ENCODE assay signal across 13 cellular contexts in the genomic region with DNA sequence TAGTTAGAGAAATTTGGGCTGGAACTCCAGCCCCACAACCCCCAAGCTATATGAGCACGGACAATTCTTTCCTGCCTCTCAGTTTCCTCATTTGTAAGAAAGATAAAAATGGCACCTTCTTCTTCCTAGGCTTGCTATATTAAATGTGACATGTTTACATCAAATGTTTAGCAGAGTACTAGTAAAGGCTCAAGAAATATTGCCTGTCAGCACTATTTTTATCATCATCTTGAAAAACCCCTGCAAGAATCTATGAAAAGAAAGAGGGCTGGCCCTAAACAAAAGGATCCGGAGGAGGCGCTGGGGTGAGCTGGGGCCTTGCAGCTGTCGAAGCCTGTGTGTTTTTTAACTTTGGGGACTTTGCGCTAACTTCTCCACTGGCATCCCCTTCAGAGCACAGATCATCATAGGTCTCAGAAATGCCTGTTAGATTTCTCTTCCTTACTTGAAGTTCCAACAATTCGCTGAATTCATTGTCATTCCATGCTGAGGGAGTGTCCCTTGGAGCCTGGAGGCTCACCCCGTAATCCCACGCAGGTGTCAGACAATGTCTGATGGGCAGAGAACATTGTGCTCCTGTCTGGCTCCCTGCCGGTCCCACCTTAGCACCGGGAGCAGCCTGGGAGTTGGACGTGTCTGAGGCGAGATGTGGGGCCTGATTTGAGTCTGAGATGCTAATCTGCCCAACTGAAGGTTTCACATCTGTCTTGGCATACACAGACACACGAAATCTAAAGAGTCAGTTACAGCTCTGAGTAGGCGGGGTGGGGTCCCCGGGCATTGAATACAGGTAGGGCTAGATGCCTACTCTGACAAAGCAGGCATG.
"Had no signal": no experiment of that assay in that cellular context is flagged by ENCODE, and none has a peak within 500 bp of the region (broad histone marks: within the 10 kb centered on the region; RNA-seq: fewer than 3 reads in every experiment).

No MANE protein-coding gene starts in this region.

- H3K36me3 ChIP-seq: upper lobe of right lung had no signal

- H3K4me3 Mint-ChIP-seq: activated CD4-positive, alpha-beta memory T cell treated with anti-CD3 and anti-CD28 coated beads for 36 hours; activated naive CD8-positive, alpha-beta T cell treated with anti-CD3 and anti-CD28 coated beads, Interleukin-2, amount 10 ng/mL, durations not matched to agents 7 days and 5 days; stimulated activated naive B cell treated with anti-CD40 and anti-IgM and Interleukin-4, amounts not matched to agents 10 μg/mL and 1 μg/mL and 100 μg/mL, for 72 hours; T-cell had no signal

- H3K9me3 Mint-ChIP-seq: activated CD4-positive, alpha-beta memory T cell treated with anti-CD3 and anti-CD28 coated beads for 36 hours; activated naive CD8-positive, alpha-beta T cell treated with anti-CD3 and anti-CD28 coated beads, Interleukin-2, amount 10 ng/mL, durations not matched to agents 7 days and 5 days had no signal

- H3K4me3 ChIP-seq: upper lobe of right lung had no signal

- H3K4me1 Mint-ChIP-seq: activated naive CD8-positive, alpha-beta T cell treated with anti-CD3 and anti-CD28 coated beads, Interleukin-2, amount 10 ng/mL, durations not matched to agents 7 days and 5 days; stimulated activated naive B cell treated with anti-CD40 and anti-IgM and Interleukin-4, amounts not matched to agents 10 μg/mL and 1 μg/mL and 100 μg/mL, for 72 hours; T-cell had no signal

- H3K27me3 Mint-ChIP-seq: activated CD4-positive, alpha-beta memory T cell treated with anti-CD3 and anti-CD28 coated beads for 36 hours; activated naive CD8-positive, alpha-beta T cell treated with anti-CD3 and anti-CD28 coated beads, Interleukin-2, amount 10 ng/mL, durations not matched to agents 7 days and 5 days had no signal

- H3K27me3 ChIP-seq: upper lobe of right lung had no signal

- H3K27ac ChIP-seq: upper lobe of right lung, VCaP had no signal

- DNase-seq: activated CD4-positive, alpha-beta memory T cell treated with anti-CD3 and anti-CD28 coated beads for 36 hours; activated naive CD8-positive, alpha-beta T cell treated with anti-CD3 and anti-CD28 coated beads, Interleukin-2, amount 10 ng/mL, durations not matched to agents 7 days and 5 days; activated T-cell treated with anti-CD3 and anti-CD28 coated beads, Interleukin-2, amount 50 U/mL, for 48 hours; aorta; left ventricle myocardium superior; right cardiac atrium; stimulated activated CD4-positive, alpha-beta T cell treated with anti-CD3 and anti-CD28 coated beads, Interleukin-2, amount 100 ng/mL, for 24 hours; stimulated activated naive B cell treated with anti-CD40 and anti-IgM and Interleukin-4, amounts not matched to agents 10 μg/mL and 1 μg/mL and 100 μg/mL, for 72 hours; substantia nigra; T-cell; T1000; upper lobe of right lung had no signal

- H3K9me3 ChIP-seq: upper lobe of right lung had no signal

- H3K36me3 Mint-ChIP-seq: activated CD4-positive, alpha-beta memory T cell treated with anti-CD3 and anti-CD28 coated beads for 36 hours; activated naive CD8-positive, alpha-beta T cell treated with anti-CD3 and anti-CD28 coated beads, Interleukin-2, amount 10 ng/mL, durations not matched to agents 7 days and 5 days; stimulated activated naive B cell treated with anti-CD40 and anti-IgM and Interleukin-4, amounts not matched to agents 10 μg/mL and 1 μg/mL and 100 μg/mL, for 72 hours; T-cell had no signal

- ATAC-seq: left ventricle myocardium superior; right cardiac atrium; stimulated activated naive B cell treated with anti-CD40 and anti-IgM and Interleukin-4, amounts not matched to agents 10 μg/mL and 1 μg/mL and 100 μg/mL, for 72 hours; T-cell; upper lobe of right lung had no signal

- H3K27ac Mint-ChIP-seq: activated CD4-positive, alpha-beta memory T cell treated with anti-CD3 and anti-CD28 coated beads for 36 hours; activated naive CD8-positive, alpha-beta T cell treated with anti-CD3 and anti-CD28 coated beads, Interleukin-2, amount 10 ng/mL, durations not matched to agents 7 days and 5 days; stimulated activated naive B cell treated with anti-CD40 and anti-IgM and Interleukin-4, amounts not matched to agents 10 μg/mL and 1 μg/mL and 100 μg/mL, for 72 hours; T-cell had no signal
